ENCODE assay signal across 32 cellular contexts in the genomic region with DNA sequence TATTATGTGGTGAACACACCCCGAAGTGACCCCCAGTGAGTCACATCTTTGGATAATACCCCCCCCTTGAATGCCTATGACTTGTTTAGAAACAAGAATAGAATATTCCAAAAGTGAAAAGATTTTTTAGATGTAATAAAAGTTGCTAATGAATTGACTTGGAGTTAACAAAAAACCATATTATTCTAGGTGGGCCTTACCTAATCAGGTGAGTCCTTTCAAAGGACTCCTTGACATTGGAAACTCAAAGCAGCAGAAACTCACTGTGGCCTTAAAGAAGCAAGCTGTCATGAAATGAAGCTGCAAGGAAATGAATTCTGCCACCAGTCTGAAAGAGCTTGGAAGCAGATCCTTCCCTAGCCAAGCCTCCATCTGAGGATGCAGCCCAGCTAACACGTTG. TPM values are rescaled to one million over a fixed set of nuclear protein-coding genes. Genes with fewer than 3 reads are reported as not detected.
"Had no signal": no experiment of that assay in that cellular context is flagged by ENCODE, and none has a peak within 500 bp of the region (broad histone marks: within the 10 kb centered on the region; RNA-seq: fewer than 3 reads in every experiment).

No MANE protein-coding gene starts in this region.

- ATAC-seq: stimulated activated effector memory CD8-positive, alpha-beta T cell treated with anti-CD3 and anti-CD28 coated beads, Interleukin-12 subunit alpha, Interleukin-12 subunit beta, amount 100 ng/mL, for 72 hours; stimulated activated memory B cell treated with anti-CD40 and anti-IgM and Interleukin-4, amounts not matched to agents 10 μg/mL and 1 μg/mL and 100 μg/mL, for 72 hours; stimulated activated naive B cell treated with anti-CD40 and anti-IgM and Interleukin-4, amounts not matched to agents 10 μg/mL and 1 μg/mL and 100 μg/mL, for 72 hours; stimulated activated naive CD8-positive, alpha-beta T cell treated with anti-CD3 and anti-CD28 coated beads, Interleukin-15, amount 100 ng/mL, for 72 hours; stimulated activated naive CD8-positive, alpha-beta T cell treated with anti-CD3 and anti-CD28 coated beads, Interleukin-15, Interleukin-2, amounts not matched to agents 100 U/mL and 50 U/mL, for 24 hours; upper lobe of right lung had no signal

- H3K4me3 ChIP-seq: stomach, suprapubic skin, testis, thoracic aorta, thyroid gland, tibial artery, tibial nerve, transverse colon, upper lobe of left lung, upper lobe of right lung, uterus, vagina had no signal

- H3K27ac Mint-ChIP-seq: stimulated activated effector memory CD8-positive, alpha-beta T cell treated with anti-CD3 and anti-CD28 coated beads, Interleukin-12 subunit alpha, Interleukin-12 subunit beta, amount 100 ng/mL, for 72 hours; stimulated activated memory B cell treated with anti-CD40 and anti-IgM and Interleukin-4, amounts not matched to agents 10 μg/mL and 1 μg/mL and 100 μg/mL, for 72 hours; stimulated activated naive B cell treated with anti-CD40 and anti-IgM and Interleukin-4, amounts not matched to agents 10 μg/mL and 1 μg/mL and 100 μg/mL, for 72 hours; stimulated activated naive CD8-positive, alpha-beta T cell treated with anti-CD3 and anti-CD28 coated beads, Interleukin-15, amount 100 ng/mL, for 72 hours; stimulated activated naive CD8-positive, alpha-beta T cell treated with anti-CD3 and anti-CD28 coated beads, Interleukin-15, Interleukin-2, amounts not matched to agents 100 ng/mL and 50 ng/mL, for 24 hours; type B pancreatic cell had no signal

- H3K9me3 ChIP-seq: stomach, suprapubic skin, testis, thoracic aorta, thyroid gland, tibial artery, tibial nerve, transverse colon, upper lobe of left lung, upper lobe of right lung, uterus, vagina had no signal

- H3K9me3 Mint-ChIP-seq: stimulated activated effector memory CD8-positive, alpha-beta T cell treated with anti-CD3 and anti-CD28 coated beads, Interleukin-12 subunit alpha, Interleukin-12 subunit beta, amount 100 ng/mL, for 72 hours; stimulated activated memory B cell treated with anti-CD40 and anti-IgM and Interleukin-4, amounts not matched to agents 10 μg/mL and 1 μg/mL and 100 μg/mL, for 72 hours; stimulated activated naive B cell treated with anti-CD40 and anti-IgM and Interleukin-4, amounts not matched to agents 10 μg/mL and 1 μg/mL and 100 μg/mL, for 72 hours; stimulated activated naive CD8-positive, alpha-beta T cell treated with anti-CD3 and anti-CD28 coated beads, Interleukin-15, amount 100 ng/mL, for 72 hours; stimulated activated naive CD8-positive, alpha-beta T cell treated with anti-CD3 and anti-CD28 coated beads, Interleukin-15, Interleukin-2, amounts not matched to agents 100 ng/mL and 50 ng/mL, for 24 hours; type B pancreatic cell had no signal

- H3K4me3 Mint-ChIP-seq: stimulated activated effector memory CD8-positive, alpha-beta T cell treated with anti-CD3 and anti-CD28 coated beads, Interleukin-12 subunit alpha, Interleukin-12 subunit beta, amount 100 ng/mL, for 72 hours; stimulated activated memory B cell treated with anti-CD40 and anti-IgM and Interleukin-4, amounts not matched to agents 10 μg/mL and 1 μg/mL and 100 μg/mL, for 72 hours; stimulated activated naive B cell treated with anti-CD40 and anti-IgM and Interleukin-4, amounts not matched to agents 10 μg/mL and 1 μg/mL and 100 μg/mL, for 72 hours; stimulated activated naive CD8-positive, alpha-beta T cell treated with anti-CD3 and anti-CD28 coated beads, Interleukin-15, amount 100 ng/mL, for 72 hours; stimulated activated naive CD8-positive, alpha-beta T cell treated with anti-CD3 and anti-CD28 coated beads, Interleukin-15, Interleukin-2, amounts not matched to agents 100 ng/mL and 50 ng/mL, for 24 hours; type B pancreatic cell had no signal

- H3K36me3 Mint-ChIP-seq: stimulated activated effector memory CD8-positive, alpha-beta T cell treated with anti-CD3 and anti-CD28 coated beads, Interleukin-12 subunit alpha, Interleukin-12 subunit beta, amount 100 ng/mL, for 72 hours; stimulated activated memory B cell treated with anti-CD40 and anti-IgM and Interleukin-4, amounts not matched to agents 10 μg/mL and 1 μg/mL and 100 μg/mL, for 72 hours; stimulated activated naive B cell treated with anti-CD40 and anti-IgM and Interleukin-4, amounts not matched to agents 10 μg/mL and 1 μg/mL and 100 μg/mL, for 72 hours; type B pancreatic cell had no signal

- H3K27me3 ChIP-seq: testis, thyroid gland, upper lobe of left lung, vagina had no signal

- H3K4me1 ChIP-seq: suprapubic skin, testis, thyroid gland, tibial artery, tibial nerve, transverse colon, upper lobe of left lung, upper lobe of right lung, uterus, vagina had no signal

- H3K4me1 Mint-ChIP-seq: stimulated activated effector memory CD8-positive, alpha-beta T cell treated with anti-CD3 and anti-CD28 coated beads, Interleukin-12 subunit alpha, Interleukin-12 subunit beta, amount 100 ng/mL, for 72 hours; stimulated activated memory B cell treated with anti-CD40 and anti-IgM and Interleukin-4, amounts not matched to agents 10 μg/mL and 1 μg/mL and 100 μg/mL, for 72 hours; stimulated activated naive B cell treated with anti-CD40 and anti-IgM and Interleukin-4, amounts not matched to agents 10 μg/mL and 1 μg/mL and 100 μg/mL, for 72 hours; stimulated activated naive CD8-positive, alpha-beta T cell treated with anti-CD3 and anti-CD28 coated beads, Interleukin-15, amount 100 ng/mL, for 72 hours had no signal

- FAIRE-seq: urothelium cell line had no signal

- DNase-seq: stimulated activated CD4-positive, alpha-beta T cell treated with anti-CD3 and anti-CD28 coated beads, Interleukin-2, amount 100 ng/mL, for 48 hours; stimulated activated CD4-positive, alpha-beta T cell treated with anti-CD3 and anti-CD28 coated beads, Interleukin-4, amount 100 ng/mL, for 1 hour; stimulated activated CD4-positive, alpha-beta T cell treated with anti-CD3 and anti-CD28 coated beads, Interleukin-4, amount 100 ng/mL, for 24 hours; stimulated activated CD4-positive, alpha-beta T cell treated with anti-CD3 and anti-CD28 coated beads, Interleukin-4, amount 100 ng/mL, for 4 hours; stimulated activated CD8-positive, alpha-beta memory T cell treated with anti-CD3 and anti-CD28 coated beads, Interleukin-4, amount 100 ng/mL, for 48 hours; stimulated activated naive B cell treated with anti-CD40 and anti-IgM and Interleukin-4, amounts not matched to agents 10 μg/mL and 1 μg/mL and 100 μg/mL, for 72 hours; stimulated activated naive CD4-positive, alpha-beta T cell; stimulated activated naive CD4-positive, alpha-beta T cell treated with Interleukin-2 at 50 U/mL for 16 hours; stimulated activated naive CD8-positive, alpha-beta T cell treated with anti-CD3 and anti-CD28 coated beads, Interleukin-15, amount 100 ng/mL, for 72 hours; stimulated activated naive CD8-positive, alpha-beta T cell treated with anti-CD3 and anti-CD28 coated beads, Interleukin-15, Interleukin-2, amounts not matched to agents 100 U/mL and 50 U/mL, for 24 hours; stomach; substantia nigra; testis; thyroid gland; tibial artery; transverse colon; trophoblast cell; upper lobe of left lung; upper lobe of right lung; uterus had no signal

- H3K36me3 ChIP-seq: stomach, suprapubic skin, thoracic aorta, thyroid gland, tibial artery, tibial nerve, transverse colon, upper lobe of left lung, upper lobe of right lung, uterus, vagina had no signal

- H3K27ac ChIP-seq: stomach, suprapubic skin, testis, thoracic aorta, thyroid gland, tibial artery, tibial nerve, transverse colon, upper lobe of left lung, upper lobe of right lung, uterus, vagina had no signal

RNA-seq across cellular contexts. Expression of gene ISL2, which starts 10.9 kb away (rescaled TPM):
- total RNA-seq: subcutaneous adipose tissue, temporal lobe, thoracic aorta, thyroid gland, tibial nerve, upper lobe of right lung had no signal
- polyA plus RNA-seq: urinary bladder had no signal
